8 cellular contexts compared by ENCODE assay signal in the genomic region with DNA sequence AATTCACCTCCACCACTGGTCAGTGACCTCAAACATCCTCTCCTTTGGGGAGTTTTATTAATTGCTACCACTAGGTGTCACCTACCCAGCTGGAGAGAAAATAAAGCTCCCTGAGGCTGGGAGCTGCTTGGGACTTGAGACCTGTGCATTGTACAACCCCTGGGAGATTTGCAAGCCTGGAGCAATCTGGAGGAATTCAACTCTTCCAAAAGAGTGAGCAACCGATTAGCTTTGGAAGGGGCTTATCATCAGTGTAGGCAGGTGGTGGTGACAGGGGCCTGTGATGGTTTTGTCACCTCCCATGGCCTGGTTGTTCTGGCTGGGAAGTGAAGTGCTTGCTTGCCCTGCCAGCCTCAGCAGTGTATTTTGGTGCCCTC. TPM values are rescaled to one million over a fixed set of nuclear protein-coding genes. Genes with fewer than 3 reads are reported as not detected.
DNase-seq lines count a peak whose midpoint lies in the region; ATAC-seq and TF ChIP-seq lines count a peak whose summit lies in the region.

No MANE protein-coding gene starts in this region.

- peaks cover 26% of the 10 kb centered on the region for H3K4me1 ChIP-seq in body of pancreas

- H3K4me3 Mint-ChIP-seq in activated T-cell treated with anti-CD3 and anti-CD28 coated beads, Interleukin-2, amount 50 U/mL, for 24 hours = no peak overlapping the region

- H3K27ac Mint-ChIP-seq in activated T-cell treated with anti-CD3 and anti-CD28 coated beads, Interleukin-2, amount 50 U/mL, for 24 hours = no peak overlapping the region

- DNase-seq in AG08395 (ENCODE audit: low spot score) (peak; percentile 69), NB4 (ENCODE audit: low read depth) (peak; percentile 91), body of pancreas (peak; percentile 59 to 82 (median 70)), kidney glomerular epithelial cell (lab: John Stamatoyannopoulos, UW) (peak; percentile 46)
- DNase-seq in stimulated activated CD4-positive, alpha-beta T cell treated with anti-CD3 and anti-CD28 coated beads, Interleukin-12 subunit alpha, Interleukin-12 subunit beta, amount 100 ng/mL, for 4 hours = no peak
- no peak for DNase-seq in activated T-cell treated with anti-CD3 and anti-CD28 coated beads, Interleukin-2, amount 50 U/mL, for 24 hours

- no peaks in the 10 kb centered on the region for H3K4me1 Mint-ChIP-seq in activated T-cell treated with anti-CD3 and anti-CD28 coated beads, Interleukin-2, amount 50 U/mL, for 24 hours (ENCODE audit: low read depth)

- H3K36me3 Mint-ChIP-seq in activated T-cell treated with anti-CD3 and anti-CD28 coated beads, Interleukin-2, amount 50 U/mL, for 24 hours (ENCODE audit: low read depth) = no peaks in the 10 kb centered on the region

- H3K27ac ChIP-seq in body of pancreas = peak overlapping the region; percentile 17 to 45 (median 22)

- TF ChIP-seq POLR2A in NB4 (IDR thresholded peaks at IDR 0.05; ENCODE audit: extremely low read depth, insufficient read length) (no peak), body of pancreas (IDR thresholded peaks at IDR 0.05) (no peak)

- WGBS in body of pancreas, 2 donors = 31 to 40% methylated on average over 1 of the region's 1 CpG

- no peaks in the 10 kb centered on the region for H3K27me3 Mint-ChIP-seq in activated T-cell treated with anti-CD3 and anti-CD28 coated beads, Interleukin-2, amount 50 U/mL, for 24 hours

- H3K4me3 ChIP-seq in GM12875 (ENCODE audit: low read depth, low read length) (no peak overlapping the region), NB4 (ENCODE audit: low read depth, low read length) (no peak overlapping the region), body of pancreas (no peak overlapping the region)

- intact Hi-C loops in body of pancreas (cut with DNase I) = no loop called here

- no peaks in the 10 kb centered on the region for H3K9me3 ChIP-seq in body of pancreas

- no peaks in the 10 kb centered on the region for H3K36me3 ChIP-seq in body of pancreas (replicated peaks in 1 of 2; ENCODE audit: insufficient read depth in 1 of 2, low read depth in 2 of 2)

- no peaks in the 10 kb centered on the region for H3K9me3 Mint-ChIP-seq in activated T-cell treated with anti-CD3 and anti-CD28 coated beads, Interleukin-2, amount 50 U/mL, for 24 hours

- peak; percentile 83 for ATAC-seq in HG02571 (IDR thresholded peaks at IDR 0.05; ENCODE audit: unreplicated experiment)
- peak; percentile 94 for ATAC-seq in body of pancreas

- H3K27me3 ChIP-seq in body of pancreas = no peaks in the 10 kb centered on the region

- TF ChIP-seq CTCF in GM12875 (IDR thresholded peaks at IDR 0.05; ENCODE audit: borderline replicate concordance, insufficient read depth, low read depth, low read length) = peak; percentile 51; the same call in 1 of the 2 replicates
- TF ChIP-seq CTCF in NB4 (IDR thresholded peaks at IDR 0.05; ENCODE audit: low read depth, low read length) = peak; percentile 60
- TF ChIP-seq CTCF in body of pancreas (IDR thresholded peaks at IDR 0.05) = peak; percentile 34 to 75 (median 56)

RNA-seq across cellular contexts. Expression of a gene that starts 30.2 kb away (rescaled TPM):
- total RNA-seq in body of pancreas = 10 to 100 TPM; 32.0 to 45.4 TPM

Comparison
In these comparisons a context has a peak if more than half of its experiments do, and no peak if none do; other contexts are left out.
1. DNase-seq: peak in AG08395 (single experiment), NB4 (single experiment), body of pancreas (4 of 4) and kidney glomerular epithelial cell (single experiment); none in stimulated activated CD4-positive, alpha-beta T cell treated with anti-CD3 and anti-CD28 coated beads, Interleukin-12 subunit alpha, Interleukin-12 subunit beta, amount 100 ng/mL, for 4 hours (single experiment) and activated T-cell treated with anti-CD3 and anti-CD28 coated beads, Interleukin-2, amount 50 U/mL, for 24 hours (single experiment).
2. Peak in every context shown above with its lines, with median percentiles within 50 percentile points of each other: CTCF ChIP-seq.